ENCODE assay signal across 29 cellular contexts in genomic region chr6:150759500-150759899, GRCh38.
DNase-seq lines count a peak whose midpoint lies in the region; ATAC-seq and TF ChIP-seq lines count a peak whose summit lies in the region.
"Had no signal": no experiment of that assay in that cellular context is flagged by ENCODE, and none has a peak within 500 bp of the region (broad histone marks: within the 10 kb centered on the region; RNA-seq: fewer than 3 reads in every experiment).

No MANE protein-coding gene starts in this region.

- H4K20me1 ChIP-seq in PC-3 (ENCODE audit: low read length): no peaks in the 10 kb centered on the region

- BruUV-seq in PC-3 (replicated peaks; lab: Mats Ljungman, UMichigan): no TSS peak

- no peaks in the 10 kb centered on the region for H3K9me2 ChIP-seq in PC-3 (replicated peaks; ENCODE audit: low read length)

- no peaks in the 10 kb centered on the region for H3K79me2 ChIP-seq in PC-3 (ENCODE audit: low read length)

- H2AFZ ChIP-seq in PC-3 (ENCODE audit: low read length): no peak overlapping the region
- H2AFZ ChIP-seq: GM23338, PC-9 had no signal

- peaks cover 60% of the 10 kb centered on the region for H3K36me3 Mint-ChIP-seq in stimulated activated memory B cell treated with anti-CD40 and anti-IgM and Interleukin-4, amounts not matched to agents 10 μg/mL and 1 μg/mL and 100 μg/mL, for 72 hours
- H3K36me3 Mint-ChIP-seq: CD8-positive, alpha-beta T cell had no signal

- POLR2A ChIA-PET in PC-3 (lab: Charles Lee; ENCODE audit: unreplicated experiment): no interaction called here

- TF ChIP-seq CTCF in PC-3 (conservative IDR thresholded peaks at IDR 0.05; ENCODE audit: low read depth, low read length): no peak

- H3K27ac ChIP-seq in PC-3 (ENCODE audit: low read length): no peak overlapping the region
- H3K27ac ChIP-seq: A549, PC-9, SJCRH30 had no signal

- H3K9ac ChIP-seq in PC-3 (ENCODE audit: low read length): no peak overlapping the region

- no peaks in the 10 kb centered on the region for H3K27me3 Mint-ChIP-seq in stimulated activated memory B cell treated with anti-CD40 and anti-IgM and Interleukin-4, amounts not matched to agents 10 μg/mL and 1 μg/mL and 100 μg/mL, for 72 hours

- H3F3A ChIP-seq in PC-3 (ENCODE audit: low read length, unreplicated experiment): no peaks in the 10 kb centered on the region

- H3K4me3 ChIP-seq in PC-3 (ENCODE audit: low read length): no peak overlapping the region
- H3K4me3 ChIP-seq: A549, GM23338, PC-9, SJCRH30 had no signal

- H3K27ac Mint-ChIP-seq in stimulated activated memory B cell treated with anti-CD40 and anti-IgM and Interleukin-4, amounts not matched to agents 10 μg/mL and 1 μg/mL and 100 μg/mL, for 72 hours: peak overlapping the region; percentile 24
- H3K27ac Mint-ChIP-seq: CD8-positive, alpha-beta T cell; GM23338; H9; HFFc6 had no signal

- no peaks in the 10 kb centered on the region for H3K36me3 ChIP-seq in PC-3 (ENCODE audit: low read depth, low read length)
- H3K36me3 ChIP-seq: SJCRH30 had no signal

- peaks cover 59% of the 10 kb centered on the region for H3K4me1 Mint-ChIP-seq in stimulated activated memory B cell treated with anti-CD40 and anti-IgM and Interleukin-4, amounts not matched to agents 10 μg/mL and 1 μg/mL and 100 μg/mL, for 72 hours
- H3K4me1 Mint-ChIP-seq: GM23338 had no signal

- no peaks in the 10 kb centered on the region for H3K27me3 ChIP-seq in PC-3 (ENCODE audit: low read length)
- H3K27me3 ChIP-seq: SJCRH30 had no signal

- ATAC-seq in PC-3 (no peak), left colon (peak; percentile 32)
- ATAC-seq in stimulated activated memory B cell treated with anti-CD40 and anti-IgM and Interleukin-4, amounts not matched to agents 10 μg/mL and 1 μg/mL and 100 μg/mL, for 72 hours: no peak
- ATAC-seq: A549; CD8-positive, alpha-beta T cell; GM23338; Right ventricle myocardium inferior; SK-N-SH treated with all-trans-retinoic acid at 6 μM for 48 hours had no signal

- H3K4me2 ChIP-seq in PC-3 (ENCODE audit: low read length): no peak overlapping the region
- H3K4me2 ChIP-seq: A549, GM23338, PC-9 had no signal

- H3K9me3 Mint-ChIP-seq in stimulated activated memory B cell treated with anti-CD40 and anti-IgM and Interleukin-4, amounts not matched to agents 10 μg/mL and 1 μg/mL and 100 μg/mL, for 72 hours: peaks cover 3% of the 10 kb centered on the region
- H3K9me3 Mint-ChIP-seq: CD8-positive, alpha-beta T cell; GM23338; H9; HFFc6 had no signal

- DNase-seq in ELR (ENCODE audit: low read depth) (peak; percentile 47), PC-3 (peak; percentile 42), left colon (no peak), NCI-H748 treated with DMSO at 0.1 percent for 48 hours (lab: John Stamatoyannopoulos, UW) (no peak), midbrain (lab: John Stamatoyannopoulos, UW) (no peak), DMS153 (lab: John Stamatoyannopoulos, UW) (no peak)
- DNase-seq: AML-193; C1 segment of cervical spinal cord; Caco-2; CD8-positive, alpha-beta T cell; DMS79 treated with DMSO at 0.1 percent for 48 hours; H9; HFFc6; IMR-90; KG1; NCI-H1092; NCI-H1417 treated with DMSO at 0.1 percent for 48 hours; NCI-H1694 treated with DMSO at 0.1 percent for 48 hours; NCI-H2081; NCI-H2171 treated with DMSO at 0.1 percent for 48 hours; NCI-H345; NCI-H510A treated with DMSO at 0.1 percent for 48 hours; PC-9; SJCRH30 had no signal

- H3K4me3 Mint-ChIP-seq in stimulated activated memory B cell treated with anti-CD40 and anti-IgM and Interleukin-4, amounts not matched to agents 10 μg/mL and 1 μg/mL and 100 μg/mL, for 72 hours: no peak overlapping the region
- H3K4me3 Mint-ChIP-seq: CD8-positive, alpha-beta T cell; GM23338; H9; HFFc6 had no signal

- intact Hi-C loops in PC-3 (cut with micrococcal nuclease): no loop called here
- intact Hi-C loops in left colon (cut with DNase I, micrococcal nuclease): no loop called here

- CTCF ChIA-PET in PC-3 (lab: Charles Lee): no interaction called here

- H3K4me1 ChIP-seq in PC-3 (ENCODE audit: insufficient read depth, low read length): no peaks in the 10 kb centered on the region
- H3K4me1 ChIP-seq: A549, Caco-2, SJCRH30 had no signal

- H3K9me3 ChIP-seq in PC-3 (ENCODE audit: low read length): no peaks in the 10 kb centered on the region
- H3K9me3 ChIP-seq: A549, Caco-2, SJCRH30 had no signal

Comparison
In these comparisons a context has a peak if more than half of its experiments do, and no peak if none do; other contexts are left out.
1. DNase-seq: peak in ELR (single experiment) and PC-3 (single experiment); none in left colon (0 of 2), NCI-H748 treated with DMSO at 0.1 percent for 48 hours (single experiment), midbrain (single experiment) and DMS153 (single experiment).